In the genomic region with DNA sequence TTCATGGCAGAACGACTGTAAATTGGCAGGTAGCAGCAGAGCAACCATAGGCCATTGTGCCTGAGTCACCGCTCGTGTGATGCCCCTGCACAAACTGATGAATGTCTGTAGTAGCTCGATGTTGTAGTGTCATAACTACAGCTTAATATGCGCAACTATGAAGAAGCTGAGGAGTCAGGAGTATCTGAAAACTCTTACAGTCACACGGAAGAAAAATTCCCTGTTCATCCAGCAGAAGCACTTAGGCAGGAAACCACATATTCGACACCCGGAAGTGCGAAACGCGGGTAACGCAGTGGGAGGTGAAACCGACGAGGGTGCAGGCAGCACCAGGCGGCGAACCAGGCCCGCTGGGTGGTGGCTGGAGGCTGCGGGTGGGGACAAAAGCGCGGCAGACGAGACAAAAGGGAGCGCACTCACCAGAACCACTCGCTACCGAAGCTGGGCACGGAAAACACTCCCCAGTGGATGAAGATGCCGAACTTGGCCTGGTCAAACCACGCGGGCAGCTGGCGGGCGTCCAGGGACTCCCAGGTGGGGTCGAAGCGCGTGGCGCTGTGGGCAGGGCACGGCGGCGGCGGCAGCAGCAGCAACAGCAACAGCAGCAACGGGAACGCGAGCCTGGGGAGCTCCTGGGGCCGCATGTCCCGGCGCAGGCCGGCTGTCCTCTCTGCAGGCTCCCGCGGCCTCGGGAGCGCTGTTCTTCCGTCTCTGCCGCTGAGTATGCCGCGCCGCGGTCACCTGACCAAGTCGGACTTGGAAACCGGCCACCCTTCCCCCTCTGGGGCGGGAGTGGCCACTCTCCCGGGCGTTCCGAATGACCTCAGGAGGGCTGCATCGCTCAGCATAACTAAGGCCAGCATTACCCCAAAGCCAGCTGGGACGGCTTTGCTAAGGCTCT, we compare ENCODE assay signal across 1 cellular context.
TF ChIP-seq lines count a peak whose summit lies in the region.

A gene with protein sequence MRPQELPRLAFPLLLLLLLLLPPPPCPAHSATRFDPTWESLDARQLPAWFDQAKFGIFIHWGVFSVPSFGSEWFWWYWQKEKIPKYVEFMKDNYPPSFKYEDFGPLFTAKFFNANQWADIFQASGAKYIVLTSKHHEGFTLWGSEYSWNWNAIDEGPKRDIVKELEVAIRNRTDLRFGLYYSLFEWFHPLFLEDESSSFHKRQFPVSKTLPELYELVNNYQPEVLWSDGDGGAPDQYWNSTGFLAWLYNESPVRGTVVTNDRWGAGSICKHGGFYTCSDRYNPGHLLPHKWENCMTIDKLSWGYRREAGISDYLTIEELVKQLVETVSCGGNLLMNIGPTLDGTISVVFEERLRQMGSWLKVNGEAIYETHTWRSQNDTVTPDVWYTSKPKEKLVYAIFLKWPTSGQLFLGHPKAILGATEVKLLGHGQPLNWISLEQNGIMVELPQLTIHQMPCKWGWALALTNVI (minus strand): TSS at position 730 of the 901 bp plus-strand sequence. CDS start 86 bp downstream, at position 644.

TF ChIP-seq in HepG2, 621 proteins besides CTCF, POLR2A, EP300 and RAD21 (continued from another document and continues in another):
- TF ChIP-seq PRDM4 (CRISPR knock-in tag; IDR thresholded peaks at IDR 0.05; ENCODE audit: borderline replicate concordance), result no peak; the same call in 1 of the 2 replicates
- TF ChIP-seq, protein P1, sequence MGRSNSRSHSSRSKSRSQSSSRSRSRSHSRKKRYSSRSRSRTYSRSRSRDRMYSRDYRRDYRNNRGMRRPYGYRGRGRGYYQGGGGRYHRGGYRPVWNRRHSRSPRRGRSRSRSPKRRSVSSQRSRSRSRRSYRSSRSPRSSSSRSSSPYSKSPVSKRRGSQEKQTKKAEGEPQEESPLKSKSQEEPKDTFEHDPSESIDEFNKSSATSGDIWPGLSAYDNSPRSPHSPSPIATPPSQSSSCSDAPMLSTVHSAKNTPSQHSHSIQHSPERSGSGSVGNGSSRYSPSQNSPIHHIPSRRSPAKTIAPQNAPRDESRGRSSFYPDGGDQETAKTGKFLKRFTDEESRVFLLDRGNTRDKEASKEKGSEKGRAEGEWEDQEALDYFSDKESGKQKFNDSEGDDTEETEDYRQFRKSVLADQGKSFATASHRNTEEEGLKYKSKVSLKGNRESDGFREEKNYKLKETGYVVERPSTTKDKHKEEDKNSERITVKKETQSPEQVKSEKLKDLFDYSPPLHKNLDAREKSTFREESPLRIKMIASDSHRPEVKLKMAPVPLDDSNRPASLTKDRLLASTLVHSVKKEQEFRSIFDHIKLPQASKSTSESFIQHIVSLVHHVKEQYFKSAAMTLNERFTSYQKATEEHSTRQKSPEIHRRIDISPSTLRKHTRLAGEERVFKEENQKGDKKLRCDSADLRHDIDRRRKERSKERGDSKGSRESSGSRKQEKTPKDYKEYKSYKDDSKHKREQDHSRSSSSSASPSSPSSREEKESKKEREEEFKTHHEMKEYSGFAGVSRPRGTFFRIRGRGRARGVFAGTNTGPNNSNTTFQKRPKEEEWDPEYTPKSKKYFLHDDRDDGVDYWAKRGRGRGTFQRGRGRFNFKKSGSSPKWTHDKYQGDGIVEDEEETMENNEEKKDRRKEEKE (IDR thresholded peaks at IDR 0.05), result no peak
- peak; percentile 92; the same call in 1 of the 2 replicates for TF ChIP-seq ZNF446 (CRISPR knock-in tag; IDR thresholded peaks at IDR 0.05)
- TF ChIP-seq ZBTB37 (CRISPR knock-in tag; IDR thresholded peaks at IDR 0.05), result no peak
- TF ChIP-seq ZNF235 (CRISPR knock-in tag; IDR thresholded peaks at IDR 0.05; ENCODE audit: borderline replicate concordance), result no peak
- TF ChIP-seq, protein P2, sequence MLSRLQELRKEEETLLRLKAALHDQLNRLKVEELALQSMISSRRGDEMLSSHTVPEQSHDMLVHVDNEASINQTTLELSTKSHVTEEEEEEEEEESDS (CRISPR knock-in tag; IDR thresholded peaks at IDR 0.05; ENCODE audit: borderline replicate concordance), result peak; percentile 23; the same call in 1 of the 2 replicates
- TF ChIP-seq, protein P3, sequence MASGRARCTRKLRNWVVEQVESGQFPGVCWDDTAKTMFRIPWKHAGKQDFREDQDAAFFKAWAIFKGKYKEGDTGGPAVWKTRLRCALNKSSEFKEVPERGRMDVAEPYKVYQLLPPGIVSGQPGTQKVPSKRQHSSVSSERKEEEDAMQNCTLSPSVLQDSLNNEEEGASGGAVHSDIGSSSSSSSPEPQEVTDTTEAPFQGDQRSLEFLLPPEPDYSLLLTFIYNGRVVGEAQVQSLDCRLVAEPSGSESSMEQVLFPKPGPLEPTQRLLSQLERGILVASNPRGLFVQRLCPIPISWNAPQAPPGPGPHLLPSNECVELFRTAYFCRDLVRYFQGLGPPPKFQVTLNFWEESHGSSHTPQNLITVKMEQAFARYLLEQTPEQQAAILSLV (CRISPR knock-in tag; IDR thresholded peaks at IDR 0.05; ENCODE audit: borderline replicate concordance), result peak; percentile 98
- TF ChIP-seq ZMYM2 (CRISPR knock-in tag; IDR thresholded peaks at IDR 0.05), result peak; percentile 97
- TF ChIP-seq, protein P4, sequence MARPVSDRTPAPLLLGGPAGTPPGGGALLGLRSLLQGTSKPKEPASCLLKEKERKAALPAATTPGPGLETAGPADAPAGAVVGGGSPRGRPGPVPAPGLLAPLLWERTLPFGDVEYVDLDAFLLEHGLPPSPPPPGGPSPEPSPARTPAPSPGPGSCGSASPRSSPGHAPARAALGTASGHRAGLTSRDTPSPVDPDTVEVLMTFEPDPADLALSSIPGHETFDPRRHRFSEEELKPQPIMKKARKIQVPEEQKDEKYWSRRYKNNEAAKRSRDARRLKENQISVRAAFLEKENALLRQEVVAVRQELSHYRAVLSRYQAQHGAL (CRISPR knock-in tag; IDR thresholded peaks at IDR 0.05; ENCODE audit: not compliant biosample characterization), result no peak
- TF ChIP-seq ZKSCAN8 (CRISPR knock-in tag; IDR thresholded peaks at IDR 0.05; ENCODE audit: borderline replicate concordance), result no peak; the same call in 1 of the 2 replicates
- no peak for TF ChIP-seq ZNF720 (CRISPR knock-in tag; IDR thresholded peaks at IDR 0.05)
- peak; percentile 97 for TF ChIP-seq ZNF230 (CRISPR knock-in tag; IDR thresholded peaks at IDR 0.05)
- TF ChIP-seq CHD4 (IDR thresholded peaks at IDR 0.05; ENCODE audit: borderline replicate concordance, low read length), result no peak
- 0 out of 2 replicates have a peak, but pooled peaks have one; percentile 24 for TF ChIP-seq NCOA1 (CRISPR knock-in tag; IDR thresholded peaks at IDR 0.05)
- TF ChIP-seq ZNF879 (CRISPR knock-in tag; IDR thresholded peaks at IDR 0.05), result peak; percentile 95
- TF ChIP-seq ZNF703 (CRISPR knock-in tag; IDR thresholded peaks at IDR 0.05; ENCODE audit: borderline replicate concordance), result peak; percentile 90; the same call in 1 of the 2 replicates
- TF ChIP-seq ZIK1 (CRISPR knock-in tag; IDR thresholded peaks at IDR 0.05; ENCODE audit: borderline replicate concordance, low read depth), result 0 out of 2 replicates have a peak, but pooled peaks have one; percentile 85
- peak; percentile 95; the same call in 1 of the 2 replicates for TF ChIP-seq ZNF75D (CRISPR knock-in tag; IDR thresholded peaks at IDR 0.05; ENCODE audit: borderline replicate concordance)
- peak; percentile 61; the same call in 1 of the 2 replicates for TF ChIP-seq GATA4 (IDR thresholded peaks at IDR 0.05; ENCODE audit: borderline replicate concordance, low read depth)
- TF ChIP-seq, protein P5, sequence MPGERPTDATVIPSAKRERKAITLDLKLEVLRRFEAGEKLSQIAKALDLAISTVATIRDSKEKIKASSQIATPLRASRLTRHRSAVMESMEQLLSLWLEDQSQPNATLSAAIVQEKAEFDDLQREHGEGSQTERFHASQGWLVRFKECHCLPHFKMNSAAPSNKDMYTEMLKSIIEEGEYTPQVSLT (CRISPR knock-in tag; IDR thresholded peaks at IDR 0.05; ENCODE audit: borderline replicate concordance, low read depth), result no peak; the same call in 1 of the 2 replicates
- no peak; the same call in none of the 2 replicates for TF ChIP-seq BORCS8-MEF2B (CRISPR knock-in tag; IDR thresholded peaks at IDR 0.05)
- TF ChIP-seq JARID2 (CRISPR knock-in tag; IDR thresholded peaks at IDR 0.05; ENCODE audit: insufficient replicate concordance), result no peak
- TF ChIP-seq HOXD1 (CRISPR knock-in tag; IDR thresholded peaks at IDR 0.05), result peak; percentile 89; the same call in 1 of the 2 replicates
- TF ChIP-seq GABPA (IDR thresholded peaks at IDR 0.05; ENCODE audit: low read depth, low read length), result peak; percentile 74
- peak; percentile 92 for TF ChIP-seq GABPA (CRISPR knock-in tag; IDR thresholded peaks at IDR 0.05; ENCODE audit: low read depth)
- peak; percentile 55; the same call in 1 of the 2 replicates for TF ChIP-seq ZNF670 (CRISPR knock-in tag; IDR thresholded peaks at IDR 0.05; ENCODE audit: borderline replicate concordance)
- peak; percentile 96; the same call in 1 of the 2 replicates for TF ChIP-seq NFKB2 (CRISPR knock-in tag; IDR thresholded peaks at IDR 0.05; ENCODE audit: borderline replicate concordance)
- no peak for TF ChIP-seq FOXP1 (IDR thresholded peaks at IDR 0.05)
- TF ChIP-seq FOXP1 (CRISPR knock-in tag; IDR thresholded peaks at IDR 0.05), result 0 out of 2 replicates have a peak, but pooled peaks have one; percentile 3
- TF ChIP-seq, protein P6, sequence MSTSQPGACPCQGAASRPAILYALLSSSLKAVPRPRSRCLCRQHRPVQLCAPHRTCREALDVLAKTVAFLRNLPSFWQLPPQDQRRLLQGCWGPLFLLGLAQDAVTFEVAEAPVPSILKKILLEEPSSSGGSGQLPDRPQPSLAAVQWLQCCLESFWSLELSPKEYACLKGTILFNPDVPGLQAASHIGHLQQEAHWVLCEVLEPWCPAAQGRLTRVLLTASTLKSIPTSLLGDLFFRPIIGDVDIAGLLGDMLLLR (CRISPR knock-in tag; IDR thresholded peaks at IDR 0.05), result peak; percentile 69
- TF ChIP-seq ZNF256 (CRISPR knock-in tag; conservative IDR thresholded peaks at IDR 0.05), result peak; percentile 75; the same call in 1 of the 2 replicates
- peak; percentile 83; the same call in 1 of the 2 replicates for TF ChIP-seq ARID2 (CRISPR knock-in tag; IDR thresholded peaks at IDR 0.05; ENCODE audit: borderline replicate concordance)
- TF ChIP-seq ZBTB21 (CRISPR knock-in tag; IDR thresholded peaks at IDR 0.05), result peak; percentile 11
- no peak for TF ChIP-seq POLR2AphosphoS2 (IDR thresholded peaks at IDR 0.05; ENCODE audit: low read depth, low read length)
- peak; percentile 59; the same call in 1 of the 2 replicates for TF ChIP-seq TRAFD1 (CRISPR knock-in tag; IDR thresholded peaks at IDR 0.05; ENCODE audit: borderline replicate concordance)
- 0 out of 2 replicates have a peak, but pooled peaks have one; percentile 12 for TF ChIP-seq CEBPG (CRISPR knock-in tag; IDR thresholded peaks at IDR 0.05)
- peak; percentile 96 for TF ChIP-seq ZNF3 (CRISPR knock-in tag; IDR thresholded peaks at IDR 0.05)
- TF ChIP-seq ESRRA (CRISPR knock-in tag; IDR thresholded peaks at IDR 0.05; ENCODE audit: low read depth), result no peak; the same call in none of the 2 replicates
- peak; percentile 96 for TF ChIP-seq ZNF430 (CRISPR knock-in tag; IDR thresholded peaks at IDR 0.05)
- peak; percentile 78 for TF ChIP-seq THAP11 (CRISPR knock-in tag; IDR thresholded peaks at IDR 0.05)
- TF ChIP-seq ZNF543 (CRISPR knock-in tag; IDR thresholded peaks at IDR 0.05), result peak; percentile 98; the same call in 1 of the 2 replicates
